In the genomic region with DNA sequence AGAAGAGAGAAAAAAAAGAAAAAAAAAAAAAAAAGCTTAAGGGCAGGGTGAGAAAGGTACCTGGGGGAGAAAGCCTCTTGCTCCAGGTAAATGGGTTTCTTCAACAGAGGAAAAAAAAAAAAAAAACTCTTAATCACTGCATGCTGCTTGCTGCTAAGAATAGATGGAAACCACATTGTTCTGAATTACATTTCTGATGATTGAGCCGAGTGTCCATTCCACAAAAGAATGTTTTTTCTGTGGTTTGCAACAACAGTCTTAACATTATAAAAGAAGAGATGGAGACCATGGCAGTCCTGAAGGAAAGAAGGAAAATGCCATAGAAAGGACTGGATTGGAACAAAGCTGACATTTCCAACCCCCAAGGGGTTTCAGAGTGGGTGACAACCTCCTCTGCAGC, we compare ENCODE assay signal across 28 cellular contexts.
"Had no signal": no experiment of that assay in that cellular context is flagged by ENCODE, and none has a peak within 500 bp of the region (broad histone marks: within the 10 kb centered on the region; RNA-seq: fewer than 3 reads in every experiment).

No MANE protein-coding gene starts in this region.

- H3K36me3 Mint-ChIP-seq: activated naive CD4-positive, alpha-beta T cell treated with anti-CD3 and anti-CD28 coated beads, Interleukin-2, amount 50 U/mL, for 24 hours; activated naive CD8-positive, alpha-beta T cell treated with anti-CD3 and anti-CD28 coated beads for 36 hours had no signal

- DNase-seq: activated CD4-positive, alpha-beta memory T cell treated with anti-CD3 and anti-CD28 coated beads, Interleukin-2, amount 10 ng/mL, durations not matched to agents 7 days and 5 days; activated CD4-positive, alpha-beta T cell treated with anti-CD3 and anti-CD28 coated beads for 1 hour; activated CD4-positive, alpha-beta T cell treated with anti-CD3 and anti-CD28 coated beads for 4 hours; activated CD4-positive, alpha-beta T cell treated with anti-CD3 and anti-CD28 coated beads, Interleukin-2, amount 10 ng/mL, durations not matched to agents 7 days and 5 days; activated CD4-positive, alpha-beta T cell treated with anti-CD3 and anti-CD28 coated beads, Interleukin-2, amount 50 U/mL, for 4 hours; activated CD8-positive, alpha-beta memory T cell treated with anti-CD3 and anti-CD28 coated beads, Interleukin-2, amount 50 U/mL, for 48 hours; activated effector memory CD4-positive, alpha-beta T cell treated with anti-CD3 and anti-CD28 coated beads, Interleukin-2, amount 50 U/mL, for 16 hours; activated naive CD4-positive, alpha-beta T cell treated with anti-CD3 and anti-CD28 coated beads for 36 hours; activated naive CD8-positive, alpha-beta T cell treated with anti-CD3 and anti-CD28 coated beads for 36 hours; activated T-cell treated with anti-CD3 and anti-CD28 coated beads, Interleukin-2, amount 50 U/mL, for 4 hours; amniotic stem cell; anterior cingulate cortex; brain microvascular endothelial cell; dorsolateral prefrontal cortex; effector memory CD4-positive, alpha-beta T cell; endodermal cell; foreskin melanocyte; T-helper 2 cell had no signal

- H3K9me3 ChIP-seq: gastroesophageal sphincter had no signal

- FAIRE-seq: bronchial epithelial cell had no signal

- H3K4me1 ChIP-seq: gastroesophageal sphincter had no signal

- H3K27me3 ChIP-seq: brain microvascular endothelial cell, dorsolateral prefrontal cortex, gastroesophageal sphincter had no signal

- H3K27me3 Mint-ChIP-seq: activated CD4-positive, alpha-beta memory T cell treated with anti-CD3 and anti-CD28 coated beads, Interleukin-2, amount 10 ng/mL, durations not matched to agents 7 days and 5 days; activated CD4-positive, alpha-beta T cell treated with anti-CD3 and anti-CD28 coated beads, Interleukin-2, amount 10 ng/mL, durations not matched to agents 7 days and 5 days; activated naive CD4-positive, alpha-beta T cell treated with anti-CD3 and anti-CD28 coated beads, Interleukin-2, amount 50 U/mL, for 24 hours; activated naive CD8-positive, alpha-beta T cell treated with anti-CD3 and anti-CD28 coated beads for 36 hours; central memory CD8-positive, alpha-beta T cell; dendritic cell treated with granulocyte-macrophage colony-stimulating factor and Interleukin-4, amounts not matched to agents 40 ng/mL and 50 ng/mL, for 4 days had no signal

- H3K27ac ChIP-seq: brain microvascular endothelial cell, coronary artery, dorsolateral prefrontal cortex, gastroesophageal sphincter, VCaP had no signal

- H3K4me1 Mint-ChIP-seq: activated CD4-positive, alpha-beta memory T cell treated with anti-CD3 and anti-CD28 coated beads, Interleukin-2, amount 10 ng/mL, durations not matched to agents 7 days and 5 days; activated CD4-positive, alpha-beta T cell treated with anti-CD3 and anti-CD28 coated beads, Interleukin-2, amount 10 ng/mL, durations not matched to agents 7 days and 5 days; activated naive CD4-positive, alpha-beta T cell treated with anti-CD3 and anti-CD28 coated beads, Interleukin-2, amount 50 U/mL, for 24 hours; activated naive CD8-positive, alpha-beta T cell treated with anti-CD3 and anti-CD28 coated beads for 36 hours; central memory CD8-positive, alpha-beta T cell had no signal

- H3K27ac Mint-ChIP-seq: activated CD4-positive, alpha-beta memory T cell treated with anti-CD3 and anti-CD28 coated beads, Interleukin-2, amount 10 ng/mL, durations not matched to agents 7 days and 5 days; activated CD4-positive, alpha-beta T cell treated with anti-CD3 and anti-CD28 coated beads, Interleukin-2, amount 10 ng/mL, durations not matched to agents 7 days and 5 days; activated naive CD4-positive, alpha-beta T cell treated with anti-CD3 and anti-CD28 coated beads for 36 hours; activated naive CD4-positive, alpha-beta T cell treated with anti-CD3 and anti-CD28 coated beads, Interleukin-2, amount 50 U/mL, for 24 hours; activated naive CD8-positive, alpha-beta T cell treated with anti-CD3 and anti-CD28 coated beads for 36 hours; activated T-helper 2 cell treated with anti-CD3 and anti-CD28 coated beads, Interferon-gamma antibody, Interleukin-2, Interleukin-4, amounts not matched to agents 10 μg/mL and 5 μg/mL and 100 μg/mL, durations not matched to agents 14 hours and 24 hours and 36 hours; dendritic cell treated with granulocyte-macrophage colony-stimulating factor and Interleukin-4, amounts not matched to agents 40 ng/mL and 50 ng/mL, for 4 days; endodermal cell; WTC11 had no signal

- H3K4me3 Mint-ChIP-seq: activated CD4-positive, alpha-beta memory T cell treated with anti-CD3 and anti-CD28 coated beads, Interleukin-2, amount 10 ng/mL, durations not matched to agents 7 days and 5 days; activated CD4-positive, alpha-beta T cell treated with anti-CD3 and anti-CD28 coated beads, Interleukin-2, amount 10 ng/mL, durations not matched to agents 7 days and 5 days; activated naive CD4-positive, alpha-beta T cell treated with anti-CD3 and anti-CD28 coated beads for 36 hours; activated naive CD4-positive, alpha-beta T cell treated with anti-CD3 and anti-CD28 coated beads, Interleukin-2, amount 50 U/mL, for 24 hours; activated naive CD8-positive, alpha-beta T cell treated with anti-CD3 and anti-CD28 coated beads for 36 hours; activated T-cell treated with anti-CD3 and anti-CD28 coated beads, Interleukin-2, amount 50 U/mL, for 4 hours; central memory CD8-positive, alpha-beta T cell; dendritic cell treated with granulocyte-macrophage colony-stimulating factor and Interleukin-4, amounts not matched to agents 40 ng/mL and 50 ng/mL, for 4 days; endodermal cell; WTC11 had no signal

- H3K36me3 ChIP-seq: brain microvascular endothelial cell, gastroesophageal sphincter had no signal

- ATAC-seq: activated T-cell treated with anti-CD3 and anti-CD28 coated beads, Interleukin-2, amount 50 U/mL, for 4 hours; esophagus mucosa; gastroesophageal sphincter; WTC11 had no signal

- H3K4me3 ChIP-seq: coronary artery, dorsolateral prefrontal cortex, gastroesophageal sphincter had no signal

- H3K9me3 Mint-ChIP-seq: activated naive CD8-positive, alpha-beta T cell treated with anti-CD3 and anti-CD28 coated beads for 36 hours had no signal
